Comparison of ENCODE assay signal across 1 cellular context in genomic region chr9:130187523-130187846, GRCh38.
TF ChIP-seq lines count a peak whose summit lies in the region.

No MANE protein-coding gene starts in this region.

TF ChIP-seq in H1, 55 proteins besides CTCF, POLR2A, EP300 and RAD21:
- TF ChIP-seq CHD7 (IDR thresholded peaks at IDR 0.05; ENCODE audit: insufficient replicate concordance, low read length) = no peak
- TF ChIP-seq KDM4A (IDR thresholded peaks at IDR 0.05; ENCODE audit: low read depth, low read length, severe bottlenecking) = no peak
- no peak for TF ChIP-seq RXRA (IDR thresholded peaks at IDR 0.05; ENCODE audit: insufficient read depth, low read depth, low read length)
- no peak for TF ChIP-seq HDAC2 (IDR thresholded peaks at IDR 0.05; ENCODE audit: borderline replicate concordance in 1 of 2, low read depth in 2 of 2, low read length in 2 of 2)
- TF ChIP-seq TEAD4 (IDR thresholded peaks at IDR 0.05; ENCODE audit: low read depth, low read length) = no peak
- no peak for TF ChIP-seq RBBP5 (IDR thresholded peaks at IDR 0.05; ENCODE audit: borderline replicate concordance, low read depth, low read length)
- no peak for TF ChIP-seq BRCA1 (IDR thresholded peaks at IDR 0.05; ENCODE audit: low read depth, low read length)
- TF ChIP-seq CHD1 (IDR thresholded peaks at IDR 0.05; ENCODE audit: low read depth, low read length) = no peak
- no peak for TF ChIP-seq SP2 (IDR thresholded peaks at IDR 0.05; ENCODE audit: low read length)
- TF ChIP-seq KDM5A (IDR thresholded peaks at IDR 0.05; ENCODE audit: low read length) = no peak
- no peak for TF ChIP-seq CBX5 (IDR thresholded peaks at IDR 0.05; ENCODE audit: low read depth, low read length)
- no peak for TF ChIP-seq SIX5 (IDR thresholded peaks at IDR 0.05; ENCODE audit: low read depth, low read length)
- TF ChIP-seq POU5F1 (IDR thresholded peaks at IDR 0.05; ENCODE audit: low read depth, low read length) = no peak
- no peak for TF ChIP-seq SUZ12 (IDR thresholded peaks at IDR 0.05; ENCODE audit: low read length)
- TF ChIP-seq RNF2 (IDR thresholded peaks at IDR 0.05; ENCODE audit: borderline replicate concordance, low read depth, low read length, missing control alignments, poor library complexity, severe bottlenecking) = no peak
- no peak for TF ChIP-seq SP1 (IDR thresholded peaks at IDR 0.05; ENCODE audit: low read depth, low read length)
- no peak for TF ChIP-seq FOSL1 (IDR thresholded peaks at IDR 0.05; ENCODE audit: insufficient read depth, low read depth, low read length)
- TF ChIP-seq NRF1 (IDR thresholded peaks at IDR 0.05; ENCODE audit: low read depth, low read length) = no peak
- no peak for TF ChIP-seq CHD2 (IDR thresholded peaks at IDR 0.05; ENCODE audit: low read length)
- TF ChIP-seq MAX (IDR thresholded peaks at IDR 0.05) = no peak
TF ChIP-seq in H1: peak in this region for 0.
